Comparison of ENCODE assay signal across 25 cellular contexts in the genomic region with DNA sequence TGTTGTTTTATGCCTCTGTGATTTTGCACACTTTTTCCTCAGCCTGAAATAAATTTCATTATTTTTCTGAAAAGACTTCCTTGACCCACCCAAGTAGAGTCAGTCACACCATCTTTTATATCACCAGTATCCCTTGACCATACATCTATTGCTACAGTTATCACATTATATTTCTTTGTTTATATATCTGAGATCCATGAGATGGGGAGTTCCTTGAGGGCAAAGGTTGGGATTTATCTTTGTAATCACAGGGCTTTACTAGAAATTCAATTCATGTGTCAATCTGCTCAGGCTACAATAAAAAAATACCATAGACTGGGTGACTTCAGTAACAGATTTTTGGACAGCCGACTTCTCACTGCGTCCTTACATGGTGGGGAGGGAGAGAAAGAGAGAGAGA.
"Had no signal": no experiment of that assay in that cellular context is flagged by ENCODE, and none has a peak within 500 bp of the region (broad histone marks: within the 10 kb centered on the region; RNA-seq: fewer than 3 reads in every experiment).

No MANE protein-coding gene starts in this region.

- H3K36me3 ChIP-seq: colonic mucosa, esophagus squamous epithelium, gastrocnemius medialis, left lung, lower lobe of right lung had no signal

- H3K27me3 ChIP-seq: colonic mucosa, esophagus squamous epithelium, gastrocnemius medialis, heart right ventricle, left lung had no signal

- H3K27ac Mint-ChIP-seq: dendritic cell treated with granulocyte-macrophage colony-stimulating factor and Interleukin-4, amounts not matched to agents 40 ng/mL and 50 ng/mL, for 4 days; effector memory CD8-positive, alpha-beta T cell; endodermal cell; mesothelial cell of epicardium had no signal

- H3K4me3 ChIP-seq: colonic mucosa, esophagus squamous epithelium, gastrocnemius medialis, heart right ventricle, left lung, lower lobe of right lung had no signal

- H3K9me3 ChIP-seq: colonic mucosa, esophagus squamous epithelium, gastrocnemius medialis, left lung, lower lobe of right lung had no signal

- H3K4me3 Mint-ChIP-seq: dendritic cell treated with granulocyte-macrophage colony-stimulating factor and Interleukin-4, amounts not matched to agents 40 ng/mL and 50 ng/mL, for 4 days; effector memory CD8-positive, alpha-beta T cell; endodermal cell; mesothelial cell of epicardium had no signal

- H3K36me3 Mint-ChIP-seq: mesothelial cell of epicardium had no signal

- DNase-seq: colonic mucosa; cortex of kidney; effector CD8-positive, alpha-beta T cell; effector memory CD8-positive, alpha-beta T cell; endodermal cell; erythroblast; esophagus squamous epithelium; foreskin fibroblast; foreskin melanocyte; gastrocnemius medialis; glutamatergic neuron; head of caudate nucleus; heart right ventricle; hippocampal formation; islet precursor cell; kidney; kidney glomerular epithelial cell; left lung; left ventricle myocardium superior; lower lobe of right lung; mesenchymal stem cell had no signal

- ATAC-seq: effector memory CD8-positive, alpha-beta T cell; esophagus mucosa; gastrocnemius medialis; heart right ventricle; left lung; left ventricle myocardium superior; lower lobe of right lung had no signal

- H3K4me1 ChIP-seq: colonic mucosa, gastrocnemius medialis had no signal

- H3K27ac ChIP-seq: colonic mucosa, epithelial cell of prostate, esophagus squamous epithelium, gastrocnemius medialis, heart right ventricle, left lung, lower lobe of right lung had no signal

- H3K9me3 Mint-ChIP-seq: dendritic cell treated with granulocyte-macrophage colony-stimulating factor and Interleukin-4, amounts not matched to agents 40 ng/mL and 50 ng/mL, for 4 days; effector memory CD8-positive, alpha-beta T cell; endodermal cell had no signal

- H3K4me1 Mint-ChIP-seq: endodermal cell, mesothelial cell of epicardium had no signal

- H3K27me3 Mint-ChIP-seq: dendritic cell treated with granulocyte-macrophage colony-stimulating factor and Interleukin-4, amounts not matched to agents 40 ng/mL and 50 ng/mL, for 4 days; effector memory CD8-positive, alpha-beta T cell had no signal
